Comparison of ENCODE assay signal across 16 cellular contexts in genomic region chr4:8745036-8745827, GRCh38.
"Had no signal": no experiment of that assay in that cellular context is flagged by ENCODE, and none has a peak within 500 bp of the region (broad histone marks: within the 10 kb centered on the region; RNA-seq: fewer than 3 reads in every experiment).

No MANE protein-coding gene starts in this region.

- DNase-seq: activated CD4-positive, alpha-beta T cell treated with anti-CD3 and anti-CD28 coated beads for 4 hours; activated CD8-positive, alpha-beta memory T cell treated with anti-CD3 and anti-CD28 coated beads, Interleukin-2, amount 50 U/mL, for 4 hours; activated CD8-positive, alpha-beta T cell treated with anti-CD3 and anti-CD28 coated beads for 36 hours; activated naive CD4-positive, alpha-beta T cell treated with anti-CD3 and anti-CD28 coated beads, Interleukin-2, amount 10 ng/mL, durations not matched to agents 7 days and 5 days; caudate nucleus; cortex of kidney; effector memory CD4-positive, alpha-beta T cell; kidney glomerular epithelial cell; mammary epithelial cell; naive thymus-derived CD4-positive, alpha-beta T cell; stimulated activated CD4-positive, alpha-beta T cell treated with anti-CD3 and anti-CD28 coated beads, Interleukin-4, amount 100 ng/mL, for 4 hours; stomach; T-helper 1 cell had no signal

- H3K4me3 ChIP-seq: gastroesophageal sphincter, psoas muscle, stomach had no signal

- H3K36me3 ChIP-seq: gastroesophageal sphincter, stomach had no signal

- H3K27ac Mint-ChIP-seq: activated CD8-positive, alpha-beta T cell treated with anti-CD3 and anti-CD28 coated beads for 36 hours; activated naive CD4-positive, alpha-beta T cell treated with anti-CD3 and anti-CD28 coated beads, Interleukin-2, amount 10 ng/mL, durations not matched to agents 7 days and 5 days; naive thymus-derived CD4-positive, alpha-beta T cell had no signal

- H3K36me3 Mint-ChIP-seq: activated naive CD4-positive, alpha-beta T cell treated with anti-CD3 and anti-CD28 coated beads, Interleukin-2, amount 10 ng/mL, durations not matched to agents 7 days and 5 days; naive thymus-derived CD4-positive, alpha-beta T cell had no signal

- H3K27me3 Mint-ChIP-seq: activated naive CD4-positive, alpha-beta T cell treated with anti-CD3 and anti-CD28 coated beads, Interleukin-2, amount 10 ng/mL, durations not matched to agents 7 days and 5 days had no signal

- H3K9me3 ChIP-seq: gastroesophageal sphincter, psoas muscle, stomach had no signal

- H3K4me1 Mint-ChIP-seq: activated naive CD4-positive, alpha-beta T cell treated with anti-CD3 and anti-CD28 coated beads, Interleukin-2, amount 10 ng/mL, durations not matched to agents 7 days and 5 days; naive thymus-derived CD4-positive, alpha-beta T cell had no signal

- H3K4me3 Mint-ChIP-seq: activated CD8-positive, alpha-beta T cell treated with anti-CD3 and anti-CD28 coated beads for 36 hours; activated naive CD4-positive, alpha-beta T cell treated with anti-CD3 and anti-CD28 coated beads, Interleukin-2, amount 10 ng/mL, durations not matched to agents 7 days and 5 days; naive thymus-derived CD4-positive, alpha-beta T cell had no signal

- H3K27ac ChIP-seq: epithelial cell of prostate, gastroesophageal sphincter, psoas muscle, stomach had no signal

- H3K4me1 ChIP-seq: gastroesophageal sphincter, psoas muscle, stomach had no signal
